ENCODE assay signal across 22 cellular contexts in the genomic region with DNA sequence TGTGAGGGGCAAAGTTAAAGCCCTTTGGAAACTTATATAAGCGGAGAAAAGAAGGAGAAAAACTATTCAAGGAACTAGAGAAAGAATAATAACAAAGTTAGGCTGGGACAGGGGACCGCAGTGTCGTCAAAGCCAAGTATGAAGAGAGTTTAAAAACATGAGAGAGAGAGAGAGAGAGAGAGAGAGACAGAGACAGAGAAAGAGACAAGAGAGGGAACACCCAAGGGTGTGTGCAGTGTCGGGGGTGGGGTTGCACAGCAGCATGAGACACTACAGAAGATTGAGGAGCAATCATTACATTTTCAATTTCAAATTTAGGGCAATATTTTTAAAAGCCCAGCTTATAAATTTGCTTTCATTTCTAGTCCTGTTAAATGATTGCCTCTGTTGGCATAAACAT.
"Had no signal": no experiment of that assay in that cellular context is flagged by ENCODE, and none has a peak within 500 bp of the region (broad histone marks: within the 10 kb centered on the region; RNA-seq: fewer than 3 reads in every experiment).

No MANE protein-coding gene starts in this region.

- FAIRE-seq: islet of Langerhans had no signal

- H3K4me3 ChIP-seq: dorsolateral prefrontal cortex, heart right ventricle, mucosa of descending colon, pancreas, right lobe of liver had no signal

- ATAC-seq: esophagus mucosa; foreskin keratinocyte; left colon; mucosa of descending colon; natural killer cell treated with Interleukin-12 subunit alpha and Interleukin-12 subunit beta and Interleukin-15 and Interleukin-18, amount 100 ng/mL, for 72 hours; pancreas; right lobe of liver; stimulated activated memory B cell treated with anti-CD40 and anti-IgM and Interleukin-4, amounts not matched to agents 10 μg/mL and 1 μg/mL and 100 μg/mL, for 72 hours; stimulated activated naive CD8-positive, alpha-beta T cell treated with anti-CD3 and anti-CD28 coated beads, Interleukin-15, Interleukin-2, amounts not matched to agents 100 U/mL and 50 U/mL, for 24 hours had no signal

- DNase-seq: caudate nucleus; dorsolateral prefrontal cortex; effector CD4-positive, alpha-beta T cell; foreskin keratinocyte; glutamatergic neuron; heart right ventricle; hippocampal formation; left colon; mesenchymal stem cell; mucosa of descending colon; naive B cell; pancreas; retina; right lobe of liver; stimulated activated CD4-positive, alpha-beta T cell treated with anti-CD3 and anti-CD28 coated beads, Interleukin-2, amount 100 ng/mL, for 24 hours; stimulated activated CD4-positive, alpha-beta T cell treated with anti-CD3 and anti-CD28 coated beads, Interleukin-4, amount 100 ng/mL, for 24 hours; stimulated activated naive CD8-positive, alpha-beta T cell treated with anti-CD3 and anti-CD28 coated beads, Interleukin-15, Interleukin-2, amounts not matched to agents 100 U/mL and 50 U/mL, for 24 hours had no signal

- H3K4me1 ChIP-seq: foreskin keratinocyte, right lobe of liver had no signal

- H3K27ac ChIP-seq: dorsolateral prefrontal cortex, foreskin keratinocyte, heart right ventricle, neutrophil, pancreas, right lobe of liver had no signal

- H3K9me3 ChIP-seq: heart right ventricle, mucosa of descending colon, neutrophil, pancreas, right lobe of liver had no signal

- H3K27me3 ChIP-seq: dorsolateral prefrontal cortex, foreskin keratinocyte, heart right ventricle, neutrophil, pancreas, right lobe of liver had no signal
